In genomic region chr17:27293359-27293897, GRCh38 we compare ENCODE assay signal across 1 cellular context.
TF ChIP-seq lines count a peak whose summit lies in the region.

No MANE protein-coding gene starts in this region.

TF ChIP-seq in K562, 482 proteins besides CTCF, POLR2A, EP300 and RAD21 (continued from another document and continues in another):
- TF ChIP-seq PRDM10 (IDR thresholded peaks at IDR 0.05; ENCODE audit: partially characterized antibody): no peak
- TF ChIP-seq SIX5 (IDR thresholded peaks at IDR 0.05; ENCODE audit: borderline replicate concordance in 1 of 2, insufficient read depth in 1 of 2, low read depth in 1 of 2, low read length in 2 of 2): no peak
- TF ChIP-seq EZH2 (IDR thresholded peaks at IDR 0.05; ENCODE audit: borderline replicate concordance, low read depth, low read length): no peak
- no peak for TF ChIP-seq E2F8 (IDR thresholded peaks at IDR 0.05; ENCODE audit: low read depth, partially characterized antibody)
- no peak for TF ChIP-seq MLX (CRISPR knock-in tag; conservative IDR thresholded peaks at IDR 0.05)
- no peak for TF ChIP-seq THRA (IDR thresholded peaks at IDR 0.05)
- peak; percentile 77; the same call in 1 of the 2 replicates for TF ChIP-seq TCF15 (CRISPR knock-in tag; IDR thresholded peaks at IDR 0.05)
- no peak for TF ChIP-seq NCOA4 (IDR thresholded peaks at IDR 0.05; ENCODE audit: partially characterized antibody)
- no peak; the same call in 1 of the 2 replicates for TF ChIP-seq KDM2B (CRISPR knock-in tag; IDR thresholded peaks at IDR 0.05)
- no peak for TF ChIP-seq CHD7 (IDR thresholded peaks at IDR 0.05; ENCODE audit: low read depth, low read length)
- TF ChIP-seq PHTF2 (CRISPR knock-in tag; IDR thresholded peaks at IDR 0.05): 0 out of 2 replicates have a peak, but pooled peaks have one; percentile 22
- TF ChIP-seq KDM1A (IDR thresholded peaks at IDR 0.05): no peak
- TF ChIP-seq MIER1 (IDR thresholded peaks at IDR 0.05; ENCODE audit: low read depth): no peak
- TF ChIP-seq BRCA1 (IDR thresholded peaks at IDR 0.05): no peak
- TF ChIP-seq BRCA1 (CRISPR knock-in tag; IDR thresholded peaks at IDR 0.05): no peak
- no peak for TF ChIP-seq SETDB1 (IDR thresholded peaks at IDR 0.05; ENCODE audit: low read length)
- TF ChIP-seq ZNF584 (CRISPR knock-in tag; IDR thresholded peaks at IDR 0.05; ENCODE audit: low read depth): peak; percentile 91
- no peak for TF ChIP-seq SAFB2 (IDR thresholded peaks at IDR 0.05; ENCODE audit: borderline replicate concordance, low read depth, low read length, severe bottlenecking)
- no peak for TF ChIP-seq TARDBP (IDR thresholded peaks at IDR 0.05)
- TF ChIP-seq ZNF518B (CRISPR knock-in tag; IDR thresholded peaks at IDR 0.05): no peak
- peak in 1 of 2 experiments; percentile 80; a peak in 2 of 4 replicates for TF ChIP-seq MAZ (CRISPR knock-in tag; conservative IDR thresholded peaks at IDR 0.05 in 1 of 2, IDR thresholded peaks at IDR 0.05 in 1 of 2)
- peak; percentile 97 for TF ChIP-seq ZBTB9 (CRISPR knock-in tag; IDR thresholded peaks at IDR 0.05)
